In the genomic region with DNA sequence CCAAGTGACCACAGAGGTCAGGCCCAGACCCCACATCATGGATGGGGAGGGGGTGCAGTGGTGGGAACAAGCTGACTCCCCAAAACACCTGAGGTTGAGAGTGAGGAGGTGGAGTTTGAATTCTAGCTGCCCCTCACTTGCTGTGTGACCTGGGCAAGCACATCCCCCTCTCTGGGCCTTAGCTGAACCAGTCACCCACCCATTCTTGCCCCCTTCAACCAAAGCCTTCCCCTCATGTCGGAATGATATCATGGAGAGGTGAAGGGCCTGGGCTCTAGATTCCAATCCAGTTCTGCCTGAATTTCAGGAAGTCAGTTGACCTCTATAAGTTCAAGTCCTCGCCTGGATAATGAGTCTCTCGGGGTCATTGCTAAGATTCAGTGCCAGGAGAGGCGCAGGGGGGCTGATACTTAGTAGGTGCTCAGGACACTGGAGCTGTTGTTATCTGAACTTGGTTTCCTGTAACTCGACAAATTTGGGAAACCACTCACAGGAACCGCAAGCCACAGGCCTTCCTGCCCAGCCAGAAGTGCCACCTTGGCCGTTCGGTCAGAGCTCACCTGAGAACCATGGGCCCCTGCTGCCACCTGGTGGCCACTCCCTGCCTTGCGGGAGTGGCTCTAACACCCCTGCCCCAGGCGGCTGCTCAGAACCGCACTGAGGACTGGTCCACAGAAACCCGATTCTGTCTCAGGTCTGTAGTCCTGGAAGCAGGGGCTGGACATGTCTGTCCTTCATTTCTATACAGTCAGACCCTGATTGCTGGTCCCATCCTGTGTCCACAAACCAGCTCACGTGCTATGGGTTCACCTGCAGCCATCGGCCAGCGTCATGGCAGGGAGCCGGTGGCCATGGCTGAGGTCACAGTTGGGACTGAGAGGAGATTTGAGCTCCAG, we compare ENCODE assay signal across 1 cellular context.
TF ChIP-seq lines count a peak whose summit lies in the region.

No MANE protein-coding gene starts in this region.

TF ChIP-seq in HCT116, 20 proteins besides CTCF, POLR2A, EP300 and RAD21 (continued from another document):
- TF ChIP-seq ZFX (IDR thresholded peaks at IDR 0.05) (peak; percentile 29; the same call in 1 of the 2 replicates), CEBPB (IDR thresholded peaks at IDR 0.05; ENCODE audit: low read depth) (no peak)
- TF ChIP-seq, protein P1, sequence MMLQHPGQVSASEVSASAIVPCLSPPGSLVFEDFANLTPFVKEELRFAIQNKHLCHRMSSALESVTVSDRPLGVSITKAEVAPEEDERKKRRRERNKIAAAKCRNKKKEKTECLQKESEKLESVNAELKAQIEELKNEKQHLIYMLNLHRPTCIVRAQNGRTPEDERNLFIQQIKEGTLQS (IDR thresholded peaks at IDR 0.05), result no peak
